In the genomic region with DNA sequence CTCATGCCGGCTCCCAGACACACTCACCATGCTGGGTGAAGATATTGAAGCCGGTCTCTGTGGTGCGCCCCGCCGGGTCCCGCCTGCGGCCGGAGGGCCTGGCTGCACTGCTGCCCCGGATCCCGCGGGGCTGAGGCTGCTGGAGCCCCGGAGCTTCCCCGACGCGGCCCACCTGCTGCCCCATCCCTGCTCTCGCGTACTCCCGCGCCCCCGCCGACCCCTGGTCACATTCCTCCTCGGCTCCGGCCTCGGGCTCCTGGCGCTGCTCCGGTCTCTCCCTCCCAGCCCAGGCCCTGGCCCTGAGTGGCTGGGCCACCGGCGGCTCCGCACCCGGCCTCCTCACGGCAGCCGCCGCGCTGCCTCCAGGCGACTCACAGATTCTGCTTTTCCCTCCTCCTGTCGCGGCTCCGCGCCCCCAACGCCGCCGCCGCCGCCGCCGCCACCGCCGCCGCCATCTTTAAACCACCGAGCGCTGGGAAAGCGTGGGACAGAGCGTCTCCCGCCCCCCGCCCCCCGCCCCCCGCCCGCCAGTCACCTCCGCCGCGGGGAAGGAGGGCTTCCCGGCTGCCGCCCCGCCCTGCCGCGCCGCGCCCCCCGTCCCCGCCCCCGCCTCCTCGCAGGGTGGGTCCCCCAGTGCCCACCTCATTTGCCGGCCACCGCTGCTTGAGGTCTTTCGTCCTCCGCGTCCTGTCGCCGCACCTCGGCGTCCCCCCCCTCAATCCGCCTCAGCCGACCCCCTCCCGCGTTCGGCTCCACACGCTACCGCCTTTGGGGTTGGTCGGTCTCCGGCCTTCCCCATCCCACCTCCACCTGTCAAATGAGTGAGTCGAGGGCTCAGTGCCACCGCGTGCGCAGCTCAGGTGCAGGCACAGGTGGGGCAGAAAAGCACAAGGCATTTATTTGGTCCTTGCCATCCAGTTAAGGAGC, we compare ENCODE assay signal across 1 cellular context.
TF ChIP-seq lines count a peak whose summit lies in the region.

A gene (minus strand): TSS at position 464 of the 927 bp plus-strand sequence. CDS start 280 bp downstream, at position 184.

TF ChIP-seq in K562, 482 proteins besides CTCF, POLR2A, EP300 and RAD21 (continued from another document and continues in another):
- TF ChIP-seq, protein P1, sequence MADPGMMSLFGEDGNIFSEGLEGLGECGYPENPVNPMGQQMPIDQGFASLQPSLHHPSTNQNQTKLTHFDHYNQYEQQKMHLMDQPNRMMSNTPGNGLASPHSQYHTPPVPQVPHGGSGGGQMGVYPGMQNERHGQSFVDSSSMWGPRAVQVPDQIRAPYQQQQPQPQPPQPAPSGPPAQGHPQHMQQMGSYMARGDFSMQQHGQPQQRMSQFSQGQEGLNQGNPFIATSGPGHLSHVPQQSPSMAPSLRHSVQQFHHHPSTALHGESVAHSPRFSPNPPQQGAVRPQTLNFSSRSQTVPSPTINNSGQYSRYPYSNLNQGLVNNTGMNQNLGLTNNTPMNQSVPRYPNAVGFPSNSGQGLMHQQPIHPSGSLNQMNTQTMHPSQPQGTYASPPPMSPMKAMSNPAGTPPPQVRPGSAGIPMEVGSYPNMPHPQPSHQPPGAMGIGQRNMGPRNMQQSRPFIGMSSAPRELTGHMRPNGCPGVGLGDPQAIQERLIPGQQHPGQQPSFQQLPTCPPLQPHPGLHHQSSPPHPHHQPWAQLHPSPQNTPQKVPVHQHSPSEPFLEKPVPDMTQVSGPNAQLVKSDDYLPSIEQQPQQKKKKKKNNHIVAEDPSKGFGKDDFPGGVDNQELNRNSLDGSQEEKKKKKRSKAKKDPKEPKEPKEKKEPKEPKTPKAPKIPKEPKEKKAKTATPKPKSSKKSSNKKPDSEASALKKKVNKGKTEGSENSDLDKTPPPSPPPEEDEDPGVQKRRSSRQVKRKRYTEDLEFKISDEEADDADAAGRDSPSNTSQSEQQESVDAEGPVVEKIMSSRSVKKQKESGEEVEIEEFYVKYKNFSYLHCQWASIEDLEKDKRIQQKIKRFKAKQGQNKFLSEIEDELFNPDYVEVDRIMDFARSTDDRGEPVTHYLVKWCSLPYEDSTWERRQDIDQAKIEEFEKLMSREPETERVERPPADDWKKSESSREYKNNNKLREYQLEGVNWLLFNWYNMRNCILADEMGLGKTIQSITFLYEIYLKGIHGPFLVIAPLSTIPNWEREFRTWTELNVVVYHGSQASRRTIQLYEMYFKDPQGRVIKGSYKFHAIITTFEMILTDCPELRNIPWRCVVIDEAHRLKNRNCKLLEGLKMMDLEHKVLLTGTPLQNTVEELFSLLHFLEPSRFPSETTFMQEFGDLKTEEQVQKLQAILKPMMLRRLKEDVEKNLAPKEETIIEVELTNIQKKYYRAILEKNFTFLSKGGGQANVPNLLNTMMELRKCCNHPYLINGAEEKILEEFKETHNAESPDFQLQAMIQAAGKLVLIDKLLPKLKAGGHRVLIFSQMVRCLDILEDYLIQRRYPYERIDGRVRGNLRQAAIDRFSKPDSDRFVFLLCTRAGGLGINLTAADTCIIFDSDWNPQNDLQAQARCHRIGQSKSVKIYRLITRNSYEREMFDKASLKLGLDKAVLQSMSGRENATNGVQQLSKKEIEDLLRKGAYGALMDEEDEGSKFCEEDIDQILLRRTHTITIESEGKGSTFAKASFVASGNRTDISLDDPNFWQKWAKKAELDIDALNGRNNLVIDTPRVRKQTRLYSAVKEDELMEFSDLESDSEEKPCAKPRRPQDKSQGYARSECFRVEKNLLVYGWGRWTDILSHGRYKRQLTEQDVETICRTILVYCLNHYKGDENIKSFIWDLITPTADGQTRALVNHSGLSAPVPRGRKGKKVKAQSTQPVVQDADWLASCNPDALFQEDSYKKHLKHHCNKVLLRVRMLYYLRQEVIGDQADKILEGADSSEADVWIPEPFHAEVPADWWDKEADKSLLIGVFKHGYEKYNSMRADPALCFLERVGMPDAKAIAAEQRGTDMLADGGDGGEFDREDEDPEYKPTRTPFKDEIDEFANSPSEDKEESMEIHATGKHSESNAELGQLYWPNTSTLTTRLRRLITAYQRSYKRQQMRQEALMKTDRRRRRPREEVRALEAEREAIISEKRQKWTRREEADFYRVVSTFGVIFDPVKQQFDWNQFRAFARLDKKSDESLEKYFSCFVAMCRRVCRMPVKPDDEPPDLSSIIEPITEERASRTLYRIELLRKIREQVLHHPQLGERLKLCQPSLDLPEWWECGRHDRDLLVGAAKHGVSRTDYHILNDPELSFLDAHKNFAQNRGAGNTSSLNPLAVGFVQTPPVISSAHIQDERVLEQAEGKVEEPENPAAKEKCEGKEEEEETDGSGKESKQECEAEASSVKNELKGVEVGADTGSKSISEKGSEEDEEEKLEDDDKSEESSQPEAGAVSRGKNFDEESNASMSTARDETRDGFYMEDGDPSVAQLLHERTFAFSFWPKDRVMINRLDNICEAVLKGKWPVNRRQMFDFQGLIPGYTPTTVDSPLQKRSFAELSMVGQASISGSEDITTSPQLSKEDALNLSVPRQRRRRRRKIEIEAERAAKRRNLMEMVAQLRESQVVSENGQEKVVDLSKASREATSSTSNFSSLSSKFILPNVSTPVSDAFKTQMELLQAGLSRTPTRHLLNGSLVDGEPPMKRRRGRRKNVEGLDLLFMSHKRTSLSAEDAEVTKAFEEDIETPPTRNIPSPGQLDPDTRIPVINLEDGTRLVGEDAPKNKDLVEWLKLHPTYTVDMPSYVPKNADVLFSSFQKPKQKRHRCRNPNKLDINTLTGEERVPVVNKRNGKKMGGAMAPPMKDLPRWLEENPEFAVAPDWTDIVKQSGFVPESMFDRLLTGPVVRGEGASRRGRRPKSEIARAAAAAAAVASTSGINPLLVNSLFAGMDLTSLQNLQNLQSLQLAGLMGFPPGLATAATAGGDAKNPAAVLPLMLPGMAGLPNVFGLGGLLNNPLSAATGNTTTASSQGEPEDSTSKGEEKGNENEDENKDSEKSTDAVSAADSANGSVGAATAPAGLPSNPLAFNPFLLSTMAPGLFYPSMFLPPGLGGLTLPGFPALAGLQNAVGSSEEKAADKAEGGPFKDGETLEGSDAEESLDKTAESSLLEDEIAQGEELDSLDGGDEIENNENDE (IDR thresholded peaks at IDR 0.05; ENCODE audit: low read depth, low read length): no peak
- peak; percentile 70 for TF ChIP-seq PCBP1 (IDR thresholded peaks at IDR 0.05; ENCODE audit: low read depth, low read length, poor library complexity, severe bottlenecking)
- no peak for TF ChIP-seq POLR2AphosphoS2 (IDR thresholded peaks at IDR 0.05; ENCODE audit: low read length)
- TF ChIP-seq ZNF444 (CRISPR knock-in tag; IDR thresholded peaks at IDR 0.05): no peak
- no peak for TF ChIP-seq GATA2 (CRISPR knock-in tag; IDR thresholded peaks at IDR 0.05)
- TF ChIP-seq PTBP1 (IDR thresholded peaks at IDR 0.05; ENCODE audit: low read depth, low read length): no peak
- TF ChIP-seq SLC30A9 (CRISPR knock-in tag; IDR thresholded peaks at IDR 0.05): no peak
- TF ChIP-seq ETV1 (tag; conservative IDR thresholded peaks at IDR 0.05; ENCODE audit: low read depth): no peak
- TF ChIP-seq, protein P2, sequence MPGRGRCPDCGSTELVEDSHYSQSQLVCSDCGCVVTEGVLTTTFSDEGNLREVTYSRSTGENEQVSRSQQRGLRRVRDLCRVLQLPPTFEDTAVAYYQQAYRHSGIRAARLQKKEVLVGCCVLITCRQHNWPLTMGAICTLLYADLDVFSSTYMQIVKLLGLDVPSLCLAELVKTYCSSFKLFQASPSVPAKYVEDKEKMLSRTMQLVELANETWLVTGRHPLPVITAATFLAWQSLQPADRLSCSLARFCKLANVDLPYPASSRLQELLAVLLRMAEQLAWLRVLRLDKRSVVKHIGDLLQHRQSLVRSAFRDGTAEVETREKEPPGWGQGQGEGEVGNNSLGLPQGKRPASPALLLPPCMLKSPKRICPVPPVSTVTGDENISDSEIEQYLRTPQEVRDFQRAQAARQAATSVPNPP (IDR thresholded peaks at IDR 0.05; ENCODE audit: borderline replicate concordance, insufficient read depth, insufficient read length): no peak
- no peak; the same call in 1 of the 2 replicates for TF ChIP-seq GABPB1 (CRISPR knock-in tag; IDR thresholded peaks at IDR 0.05)
- no peak for TF ChIP-seq ZFP1 (CRISPR knock-in tag; IDR thresholded peaks at IDR 0.05)
- no peak; a peak in 1 of 4 replicates for TF ChIP-seq KDM4B (IDR thresholded peaks at IDR 0.05; ENCODE audit: borderline replicate concordance in 2 of 2, low read depth in 1 of 2)
- TF ChIP-seq, protein P3, sequence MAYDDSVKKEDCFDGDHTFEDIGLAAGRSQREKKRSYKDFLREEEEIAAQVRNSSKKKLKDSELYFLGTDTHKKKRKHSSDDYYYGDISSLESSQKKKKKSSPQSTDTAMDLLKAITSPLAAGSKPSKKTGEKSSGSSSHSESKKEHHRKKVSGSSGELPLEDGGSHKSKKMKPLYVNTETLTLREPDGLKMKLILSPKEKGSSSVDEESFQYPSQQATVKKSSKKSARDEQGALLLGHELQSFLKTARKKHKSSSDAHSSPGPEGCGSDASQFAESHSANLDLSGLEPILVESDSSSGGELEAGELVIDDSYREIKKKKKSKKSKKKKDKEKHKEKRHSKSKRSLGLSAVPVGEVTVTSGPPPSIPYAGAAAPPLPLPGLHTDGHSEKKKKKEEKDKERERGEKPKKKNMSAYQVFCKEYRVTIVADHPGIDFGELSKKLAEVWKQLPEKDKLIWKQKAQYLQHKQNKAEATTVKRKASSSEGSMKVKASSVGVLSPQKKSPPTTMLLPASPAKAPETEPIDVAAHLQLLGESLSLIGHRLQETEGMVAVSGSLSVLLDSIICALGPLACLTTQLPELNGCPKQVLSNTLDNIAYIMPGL (CRISPR knock-in tag; IDR thresholded peaks at IDR 0.05): peak; percentile 77; the same call in 1 of the 2 replicates
- TF ChIP-seq, protein P4, sequence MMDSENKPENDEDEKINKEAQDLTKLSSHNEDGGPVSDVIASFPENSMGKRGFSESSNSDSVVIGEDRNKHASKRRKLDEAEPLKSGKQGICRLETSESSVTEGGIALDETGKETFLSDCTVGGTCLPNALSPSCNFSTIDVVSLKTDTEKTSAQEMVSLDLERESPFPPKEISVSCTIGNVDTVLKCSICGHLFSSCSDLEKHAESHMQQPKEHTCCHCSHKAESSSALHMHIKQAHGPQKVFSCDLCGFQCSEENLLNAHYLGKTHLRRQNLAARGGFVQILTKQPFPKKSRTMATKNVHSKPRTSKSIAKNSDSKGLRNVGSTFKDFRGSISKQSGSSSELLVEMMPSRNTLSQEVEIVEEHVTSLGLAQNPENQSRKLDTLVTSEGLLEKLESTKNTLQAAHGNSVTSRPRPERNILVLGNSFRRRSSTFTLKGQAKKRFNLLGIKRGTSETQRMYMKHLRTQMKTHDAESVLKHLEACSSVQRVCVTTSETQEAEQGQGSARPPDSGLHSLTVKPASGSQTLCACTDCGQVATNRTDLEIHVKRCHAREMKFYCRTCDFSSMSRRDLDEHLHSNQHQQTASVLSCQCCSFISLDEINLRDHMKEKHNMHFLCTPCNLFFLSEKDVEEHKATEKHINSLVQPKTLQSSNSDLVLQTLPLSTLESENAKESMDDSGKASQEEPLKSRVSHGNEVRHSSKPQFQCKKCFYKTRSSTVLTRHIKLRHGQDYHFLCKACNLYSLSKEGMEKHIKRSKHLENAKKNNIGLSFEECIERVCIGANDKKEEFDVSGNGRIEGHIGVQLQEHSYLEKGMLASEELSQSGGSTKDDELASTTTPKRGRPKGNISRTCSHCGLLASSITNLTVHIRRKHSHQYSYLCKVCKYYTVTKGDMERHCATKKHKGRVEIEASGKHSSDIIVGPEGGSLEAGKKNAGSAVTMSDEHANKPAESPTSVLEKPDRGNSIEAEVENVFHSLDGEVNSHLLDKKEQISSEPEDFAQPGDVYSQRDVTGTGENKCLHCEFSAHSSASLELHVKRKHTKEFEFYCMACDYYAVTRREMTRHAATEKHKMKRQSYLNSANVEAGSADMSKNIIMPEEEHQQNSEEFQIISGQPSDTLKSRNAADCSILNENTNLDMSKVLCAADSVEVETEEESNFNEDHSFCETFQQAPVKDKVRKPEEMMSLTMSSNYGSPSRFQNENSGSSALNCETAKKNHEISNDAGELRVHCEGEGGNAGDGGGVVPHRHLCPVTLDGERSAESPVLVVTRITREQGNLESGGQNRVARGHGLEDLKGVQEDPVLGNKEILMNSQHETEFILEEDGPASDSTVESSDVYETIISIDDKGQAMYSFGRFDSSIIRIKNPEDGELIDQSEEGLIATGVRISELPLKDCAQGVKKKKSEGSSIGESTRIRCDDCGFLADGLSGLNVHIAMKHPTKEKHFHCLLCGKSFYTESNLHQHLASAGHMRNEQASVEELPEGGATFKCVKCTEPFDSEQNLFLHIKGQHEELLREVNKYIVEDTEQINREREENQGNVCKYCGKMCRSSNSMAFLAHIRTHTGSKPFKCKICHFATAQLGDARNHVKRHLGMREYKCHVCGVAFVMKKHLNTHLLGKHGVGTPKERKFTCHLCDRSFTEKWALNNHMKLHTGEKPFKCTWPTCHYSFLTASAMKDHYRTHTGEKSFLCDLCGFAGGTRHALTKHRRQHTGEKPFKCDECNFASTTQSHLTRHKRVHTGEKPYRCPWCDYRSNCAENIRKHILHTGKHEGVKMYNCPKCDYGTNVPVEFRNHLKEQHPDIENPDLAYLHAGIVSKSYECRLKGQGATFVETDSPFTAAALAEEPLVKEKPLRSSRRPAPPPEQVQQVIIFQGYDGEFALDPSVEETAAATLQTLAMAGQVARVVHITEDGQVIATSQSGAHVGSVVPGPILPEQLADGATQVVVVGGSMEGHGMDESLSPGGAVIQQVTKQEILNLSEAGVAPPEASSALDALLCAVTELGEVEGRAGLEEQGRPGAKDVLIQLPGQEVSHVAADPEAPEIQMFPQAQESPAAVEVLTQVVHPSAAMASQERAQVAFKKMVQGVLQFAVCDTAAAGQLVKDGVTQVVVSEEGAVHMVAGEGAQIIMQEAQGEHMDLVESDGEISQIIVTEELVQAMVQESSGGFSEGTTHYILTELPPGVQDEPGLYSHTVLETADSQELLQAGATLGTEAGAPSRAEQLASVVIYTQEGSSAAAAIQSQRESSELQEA (IDR thresholded peaks at IDR 0.05; ENCODE audit: low read depth): no peak
- no peak for TF ChIP-seq FOXK1 (CRISPR knock-in tag; IDR thresholded peaks at IDR 0.05; ENCODE audit: borderline replicate concordance)
- TF ChIP-seq, protein P5, sequence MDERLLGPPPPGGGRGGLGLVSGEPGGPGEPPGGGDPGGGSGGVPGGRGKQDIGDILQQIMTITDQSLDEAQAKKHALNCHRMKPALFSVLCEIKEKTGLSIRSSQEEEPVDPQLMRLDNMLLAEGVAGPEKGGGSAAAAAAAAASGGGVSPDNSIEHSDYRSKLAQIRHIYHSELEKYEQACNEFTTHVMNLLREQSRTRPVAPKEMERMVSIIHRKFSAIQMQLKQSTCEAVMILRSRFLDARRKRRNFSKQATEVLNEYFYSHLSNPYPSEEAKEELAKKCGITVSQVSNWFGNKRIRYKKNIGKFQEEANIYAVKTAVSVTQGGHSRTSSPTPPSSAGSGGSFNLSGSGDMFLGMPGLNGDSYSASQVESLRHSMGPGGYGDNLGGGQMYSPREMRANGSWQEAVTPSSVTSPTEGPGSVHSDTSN (CRISPR knock-in tag; IDR thresholded peaks at IDR 0.05; ENCODE audit: low read depth): no peak
- TF ChIP-seq, protein P5 (tag; conservative IDR thresholded peaks at IDR 0.05; ENCODE audit: low read depth): no peak
- TF ChIP-seq FOXJ3 (CRISPR knock-in tag; IDR thresholded peaks at IDR 0.05): no peak
- TF ChIP-seq PML (IDR thresholded peaks at IDR 0.05; ENCODE audit: low read length): no peak
- no peak for TF ChIP-seq POLR3A (IDR thresholded peaks at IDR 0.05; ENCODE audit: borderline replicate concordance, extremely low read depth, insufficient read depth, insufficient read length)
- TF ChIP-seq ZNF436 (CRISPR knock-in tag; IDR thresholded peaks at IDR 0.05): no peak
